8 cellular contexts compared by ENCODE assay signal in genomic region chr4:53688186-53688790, GRCh38.
DNase-seq lines count a peak whose midpoint lies in the region; ATAC-seq and TF ChIP-seq lines count a peak whose summit lies in the region.

No MANE protein-coding gene starts in this region.

- H3K27me3 Mint-ChIP-seq in osteocyte (ENCODE audit: unreplicated experiment), result no peaks in the 10 kb centered on the region

- no peak overlapping the region for H3K4me3 Mint-ChIP-seq in osteocyte (ENCODE audit: unreplicated experiment)

- H3K27me3 ChIP-seq in adipocyte (replicated peaks; ENCODE audit: control insufficient read depth, insufficient read depth, low read length) (no peaks in the 10 kb centered on the region), prostate gland (replicated peaks; ENCODE audit: insufficient read depth) (no peaks in the 10 kb centered on the region)

- no peak overlapping the region for H3K27ac ChIP-seq in prostate gland

- no peak for TF ChIP-seq POLR2A in prostate gland (IDR thresholded peaks at IDR 0.05)

- peak; percentile 29 for DNase-seq in GM10266 (ENCODE audit: extremely low spot score)
- DNase-seq in HK-2 (ENCODE audit: unreplicated experiment), result peak; percentile 7
- DNase-seq in adipocyte (ENCODE audit: low read depth), result peak; percentile 96
- no peak for DNase-seq in osteocyte (ENCODE audit: extremely low spot score, unreplicated experiment)
- DNase-seq in prostate gland (ENCODE audit: low spot score), result no peak
- DNase-seq in NCI-H1417 treated with DMSO at 0.1 percent for 48 hours (lab: John Stamatoyannopoulos, UW), result no peak
- DNase-seq in NCI-H510A treated with DMSO at 0.1 percent for 48 hours (lab: John Stamatoyannopoulos, UW), result no peak

- H3K4me3 ChIP-seq in adipocyte (ENCODE audit: low read length) (no peak overlapping the region), prostate gland (no peak overlapping the region)

- H3K9me3 ChIP-seq in adipocyte (ENCODE audit: control insufficient read depth, low read length) (no peaks in the 10 kb centered on the region), prostate gland (no peaks in the 10 kb centered on the region)

- peak overlapping the region; percentile 83 for H3K9ac ChIP-seq in adipocyte (ENCODE audit: low read length)

- WGBS in prostate gland, result 67% methylated on average over 2 of the region's 2 CpGs

- no peak for TF ChIP-seq CTCF in GM10266 (IDR thresholded peaks at IDR 0.05; ENCODE audit: control insufficient read depth, insufficient read depth, low read depth, missing control alignments)
- TF ChIP-seq CTCF in osteocyte (IDR thresholded peaks at IDR 0.05), result no peak
- no peak for TF ChIP-seq CTCF in prostate gland (IDR thresholded peaks at IDR 0.05)

- no peaks in the 10 kb centered on the region for H3K9me3 Mint-ChIP-seq in osteocyte (ENCODE audit: unreplicated experiment)

- peak; percentile 89 for ATAC-seq in GM21423 (IDR thresholded peaks at IDR 0.05; ENCODE audit: unreplicated experiment)

- H3K27ac Mint-ChIP-seq in osteocyte (ENCODE audit: unreplicated experiment), result peak overlapping the region; percentile 90

- peaks cover 2% of the 10 kb centered on the region for H3K36me3 Mint-ChIP-seq in osteocyte (ENCODE audit: unreplicated experiment)

- H3K4me1 ChIP-seq in adipocyte (ENCODE audit: control insufficient read depth, insufficient read depth, low read length) (peaks cover 57% of the 10 kb centered on the region), prostate gland (replicated peaks) (no peaks in the 10 kb centered on the region)

- H3K4me1 Mint-ChIP-seq in osteocyte (ENCODE audit: unreplicated experiment), result peaks cover 51% of the 10 kb centered on the region

- intact Hi-C loops in prostate gland (cut with DNase I), result no loop called here

- H3K36me3 ChIP-seq in adipocyte (ENCODE audit: control insufficient read depth, insufficient read depth, low read length, severe bottlenecking) (no peaks in the 10 kb centered on the region), prostate gland (no peaks in the 10 kb centered on the region)

Comparison
In these comparisons a context has a peak if more than half of its experiments do, and no peak if none do; other contexts are left out.
1. DNase-seq: peak in GM10266 (single experiment), HK-2 (single experiment) and adipocyte (single experiment); none in osteocyte (single experiment), prostate gland (single experiment), NCI-H1417 treated with DMSO at 0.1 percent for 48 hours (single experiment) and NCI-H510A treated with DMSO at 0.1 percent for 48 hours (single experiment).